1 cellular context compared by ENCODE assay signal in genomic region chr13:51477149-51477548, GRCh38.
TF ChIP-seq lines count a peak whose summit lies in the region.

No MANE protein-coding gene starts in this region.

TF ChIP-seq in HepG2, 621 proteins besides CTCF, POLR2A, EP300 and RAD21:
- TF ChIP-seq SP4 (CRISPR knock-in tag; IDR thresholded peaks at IDR 0.05) (no peak), ARID3A (IDR thresholded peaks at IDR 0.05; ENCODE audit: low read depth, low read length) (peak; percentile 31; the same call in 1 of the 2 replicates), NCOR1 (IDR thresholded peaks at IDR 0.05; ENCODE audit: borderline replicate concordance, low read length) (no peak), PAXIP1 (CRISPR knock-in tag; conservative IDR thresholded peaks at IDR 0.05) (peak; percentile 39), FOXP1 (IDR thresholded peaks at IDR 0.05) (no peak), FOXP1 (CRISPR knock-in tag; IDR thresholded peaks at IDR 0.05) (0 out of 2 replicates have a peak, but pooled peaks have one; percentile 19), PPARG (CRISPR knock-in tag; conservative IDR thresholded peaks at IDR 0.05) (0 out of 2 replicates have a peak, but pooled peaks have one; percentile 44), FOXP4 (CRISPR knock-in tag; IDR thresholded peaks at IDR 0.05) (0 out of 2 replicates have a peak, but pooled peaks have one; percentile 18), ZNF362 (CRISPR knock-in tag; IDR thresholded peaks at IDR 0.05; ENCODE audit: borderline replicate concordance) (peak; percentile 78; the same call in 1 of the 2 replicates), TOE1 (CRISPR knock-in tag; IDR thresholded peaks at IDR 0.05) (no peak)
